In genomic region chr2:11871421-11871820, GRCh38 we compare ENCODE assay signal across 16 cellular contexts.
DNase-seq lines count a peak whose midpoint lies in the region; ATAC-seq, FAIRE-seq and TF ChIP-seq lines count a peak whose summit lies in the region.
"Had no signal": no experiment of that assay in that cellular context is flagged by ENCODE, and none has a peak within 500 bp of the region (broad histone marks: within the 10 kb centered on the region; RNA-seq: fewer than 3 reads in every experiment).

No MANE protein-coding gene starts in this region.

- no peak overlapping the region for H2BK12ac ChIP-seq in H1 (ENCODE audit: low read depth, low read length)

- H3K36me3 ChIP-seq in H1 (ENCODE audit: control insufficient read depth in 2 of 4, insufficient read depth in 4 of 4, low read length in 3 of 4) (no peaks in the 10 kb centered on the region), spleen (no peaks in the 10 kb centered on the region)
- H3K36me3 ChIP-seq: BLaER1 had no signal

- TF ChIP-seq EP300 in H1 (IDR thresholded peaks at IDR 0.05; ENCODE audit: borderline replicate concordance in 1 of 2, low read depth in 2 of 2, low read length in 2 of 2): no peak

- H3K27ac Mint-ChIP-seq in T-helper 17 cell: peak overlapping the region; percentile 43
- H3K27ac Mint-ChIP-seq: H9 had no signal

- H3K79me2 ChIP-seq in H1 (ENCODE audit: control insufficient read depth in 1 of 2, insufficient read depth in 2 of 2, low read length in 2 of 2): no peaks in the 10 kb centered on the region

- H4K8ac ChIP-seq in H1 (ENCODE audit: extremely low read depth, insufficient read depth, low read length): no peak overlapping the region

- no peak overlapping the region for H2AFZ ChIP-seq in H1 (ENCODE audit: low read length)

- H3K9me3 ChIP-seq in T-helper 17 cell (ENCODE audit: control insufficient read depth, low read length, poor library complexity, severe bottlenecking): no peaks in the 10 kb centered on the region
- H3K9me3 ChIP-seq in H1 (ENCODE audit: insufficient read depth in 2 of 2, low read depth in 1 of 2, low read length in 1 of 2): no peaks in the 10 kb centered on the region
- no peaks in the 10 kb centered on the region for H3K9me3 ChIP-seq in spleen

- H3K9ac ChIP-seq in H1 (replicated peaks in 1 of 4; ENCODE audit: extremely low read depth in 1 of 4, low read depth in 3 of 4, low read length in 3 of 4): no peak overlapping the region
- H3K9ac ChIP-seq: BLaER1 had no signal

- intact Hi-C loops in spleen (cut with DNase I; ENCODE audit: low total_unique reads): no loop called here

- H3K23me2 ChIP-seq in H1 (ENCODE audit: low read depth, low read length): no peaks in the 10 kb centered on the region

- H2AK5ac ChIP-seq in H1 (ENCODE audit: low read depth, low read length): no peak overlapping the region

- H3K4me1 Mint-ChIP-seq in T-helper 17 cell: peaks cover 32% of the 10 kb centered on the region

- no peak for FAIRE-seq in H1 (lab: Jason Lieb, UNC)

- no peaks in the 10 kb centered on the region for H3K27me3 Mint-ChIP-seq in T-helper 17 cell

- H2BK120ac ChIP-seq in H1 (replicated peaks; ENCODE audit: low read depth, low read length): no peak overlapping the region

- no peaks in the 10 kb centered on the region; a peak in 2 of 7 replicates for H3K4me1 ChIP-seq in H1 (replicated peaks in 1 of 4; ENCODE audit: control insufficient read depth in 3 of 4, insufficient read depth in 4 of 4, low read length in 3 of 4)
- peaks cover 0 to 35% (median 19%) of the 10 kb centered on the region in 6 donors for H3K4me1 ChIP-seq in spleen

- 95% methylated on average over 4 of the region's 4 CpGs; no CpG with 5 or more reads in 1 of the 2 experiments for WGBS in H1 (ENCODE audit: extremely low coverage in 1 of 2, insufficient coverage in 1 of 2, insufficient read length in 1 of 2, insufficient replicate concordance in 2 of 2, low coverage in 1 of 2, low lambda C conversion rate in 2 of 2, missing lambda C conversion rate in 1 of 2), 2 experiments
- WGBS in spleen, 5 donors: 92 to 100% (median 97%) methylated on average over 4 of the region's 4 CpGs

- no peaks in the 10 kb centered on the region for H3K27me3 ChIP-seq in H1 (replicated peaks in 1 of 4; ENCODE audit: control insufficient read depth in 3 of 4, extremely low read depth in 1 of 4, insufficient read depth in 3 of 4, low read length in 3 of 4)
- no peaks in the 10 kb centered on the region for H3K27me3 ChIP-seq in spleen (replicated peaks in 1 of 7)
- H3K27me3 ChIP-seq: BLaER1 had no signal

- no peak overlapping the region for H3K56ac ChIP-seq in H1 (replicated peaks; ENCODE audit: insufficient read length, low read depth, low read length)

- TF ChIP-seq POLR2A in H1 (IDR thresholded peaks at IDR 0.05; ENCODE audit: control extremely low read depth in 1 of 2, low read depth in 2 of 2, low read length in 2 of 2): no peak
- TF ChIP-seq POLR2A in spleen (IDR thresholded peaks at IDR 0.05): no peak

- POLR2A ChIA-PET in H1 (lab: Charles Lee; ENCODE audit: partially characterized antibody): no interaction called here

- ATAC-seq in T-helper 17 cell (no peak), HG03045 (IDR thresholded peaks at IDR 0.05; ENCODE audit: unreplicated experiment) (no peak), GM21825 (IDR thresholded peaks at IDR 0.05; ENCODE audit: unreplicated experiment) (no peak)

- no peak overlapping the region for H3K14ac ChIP-seq in H1 (ENCODE audit: insufficient read length)

- H3K36me3 Mint-ChIP-seq in T-helper 17 cell (ENCODE audit: low read depth): no peaks in the 10 kb centered on the region
- H3K36me3 Mint-ChIP-seq: CD14-positive monocyte; CD4-positive, alpha-beta memory T cell had no signal

- H3K79me1 ChIP-seq in H1 (ENCODE audit: low read depth, low read length): no peaks in the 10 kb centered on the region

- no peak overlapping the region for H3K18ac ChIP-seq in H1 (ENCODE audit: extremely low read depth, low read length)

- H3K4ac ChIP-seq in H1 (replicated peaks; ENCODE audit: insufficient read length, low read depth, low read length): no peak overlapping the region

- no peak overlapping the region for H3K4me3 Mint-ChIP-seq in T-helper 17 cell
- H3K4me3 Mint-ChIP-seq: CD4-positive, alpha-beta memory T cell; H9 had no signal

- no peaks in the 10 kb centered on the region for H4K20me1 ChIP-seq in H1 (replicated peaks in 1 of 2; ENCODE audit: control insufficient read depth in 1 of 2, insufficient read depth in 2 of 2, low read length in 2 of 2)
- H4K20me1 ChIP-seq: BLaER1 had no signal

- H3K4me3 ChIP-seq in H1 (ENCODE audit: extremely low read depth in 1 of 4, insufficient read depth in 2 of 4, low read depth in 3 of 4, low read length in 4 of 4) (no peak overlapping the region), spleen (no peak overlapping the region)
- H3K4me3 ChIP-seq: BLaER1 had no signal

- no peak for TF ChIP-seq CTCF in H1 (IDR thresholded peaks at IDR 0.05; ENCODE audit: control extremely low read depth in 1 of 3, insufficient read depth in 1 of 3, low read depth in 1 of 3, low read length in 3 of 3)
- TF ChIP-seq CTCF in spleen (IDR thresholded peaks at IDR 0.05 in 8 of 11, conservative IDR thresholded peaks at IDR 0.05 in 3 of 11): no peak

- no peak overlapping the region for H2BK5ac ChIP-seq in H1 (ENCODE audit: low read depth, low read length)

- peak overlapping the region; percentile 38 for H4K91ac ChIP-seq in H1 (replicated peaks; ENCODE audit: insufficient read length, low read length)

- H2BK20ac ChIP-seq in H1 (ENCODE audit: low read length): no peak overlapping the region

- no peak overlapping the region for H3K27ac ChIP-seq in H1 (ENCODE audit: low read depth, low read length)
- H3K27ac ChIP-seq in spleen: no peak overlapping the region
- H3K27ac ChIP-seq: BLaER1 had no signal

- CTCF ChIA-PET in H1 (lab: Charles Lee; ENCODE audit: partially characterized antibody): interaction anchor here (1.0 kb wide), 1 partner anchor 172 kb away, joined by 3 read pairs; no protein-coding TSS in a partner anchor

- peak; percentile 38 for DNase-seq in activated effector memory CD4-positive, alpha-beta T cell treated with anti-CD3 and anti-CD28 coated beads, Interleukin-2, amount 50 U/mL, for 16 hours
- DNase-seq in activated effector memory CD4-positive, alpha-beta T cell treated with Interleukin-2 at 50 U/mL for 16 hours: no peak
- DNase-seq in T-helper 17 cell: no peak
- DNase-seq in H1 (ENCODE audit: low read depth in 1 of 2, low spot score in 2 of 2): peak in 1 of 2 experiments; percentile 4
- DNase-seq in spleen: peak; percentile 35
- DNase-seq: 8988T; CD4-positive, alpha-beta memory T cell; DMS153; DMS79; GDM1; GOT3; H9 had no signal

- TF ChIP-seq RAD21 in H1 (IDR thresholded peaks at IDR 0.05 in 1 of 2, conservative IDR thresholded peaks at IDR 0.05 in 1 of 2; ENCODE audit: low read depth in 2 of 2, low read length in 2 of 2): no peak

- H3K4me2 ChIP-seq in H1 (ENCODE audit: insufficient read depth in 1 of 2, low read depth in 2 of 2, low read length in 2 of 2): no peak overlapping the region
- H3K4me2 ChIP-seq: BLaER1 had no signal

- H4K5ac ChIP-seq in H1 (ENCODE audit: insufficient read length, low read depth, low read length): no peak overlapping the region

- no peak overlapping the region for H3K23ac ChIP-seq in H1 (ENCODE audit: insufficient read length)

- H2BK15ac ChIP-seq in H1 (ENCODE audit: low read length): no peak overlapping the region

TF ChIP-seq in H1, 55 proteins besides CTCF, POLR2A, EP300 and RAD21:
- TF ChIP-seq KDM5A (IDR thresholded peaks at IDR 0.05; ENCODE audit: low read length) (no peak), NRF1 (IDR thresholded peaks at IDR 0.05; ENCODE audit: low read depth, low read length) (no peak), USF2 (IDR thresholded peaks at IDR 0.05; ENCODE audit: low read length) (no peak), BACH1 (IDR thresholded peaks at IDR 0.05; ENCODE audit: low read length) (no peak), YY1 (IDR thresholded peaks at IDR 0.05; ENCODE audit: low read depth, low read length) (no peak), FOSL1 (IDR thresholded peaks at IDR 0.05; ENCODE audit: insufficient read depth, low read depth, low read length) (no peak), JUND (IDR thresholded peaks at IDR 0.05; ENCODE audit: low read length) (no peak), CBX5 (IDR thresholded peaks at IDR 0.05; ENCODE audit: low read depth, low read length) (no peak), POU5F1 (IDR thresholded peaks at IDR 0.05; ENCODE audit: low read depth, low read length) (no peak), HDAC6 (IDR thresholded peaks at IDR 0.05; ENCODE audit: low read depth, low read length) (no peak)

Comparison
In these comparisons a context has a peak if more than half of its experiments do, and no peak if none do; other contexts are left out.
1. DNase-seq: peak in activated effector memory CD4-positive, alpha-beta T cell treated with anti-CD3 and anti-CD28 coated beads, Interleukin-2, amount 50 U/mL, for 16 hours (single experiment) and spleen (single experiment); none in activated effector memory CD4-positive, alpha-beta T cell treated with Interleukin-2 at 50 U/mL for 16 hours (single experiment) and T-helper 17 cell (0 of 3).